27 cellular contexts compared by ENCODE assay signal in genomic region chr12:108302034-108302433, GRCh38. TPM values are rescaled to one million over a fixed set of nuclear protein-coding genes. Genes with fewer than 3 reads are reported as not detected.
A peak's percentile ranks its signal among the peaks of the same experiment; 100 is the strongest.
DNase-seq lines count a peak whose midpoint lies in the region; ATAC-seq and TF ChIP-seq lines count a peak whose summit lies in the region.
"Had no signal": no experiment of that assay in that cellular context is flagged by ENCODE, and none has a peak within 500 bp of the region (broad histone marks: within the 10 kb centered on the region; RNA-seq: fewer than 3 reads in every experiment).

No MANE protein-coding gene starts in this region.

- no peak for TF ChIP-seq CTCF in WTC11 (IDR thresholded peaks at IDR 0.05)
- TF ChIP-seq CTCF in hepatocyte (IDR thresholded peaks at IDR 0.05; ENCODE audit: poor library complexity) = no peak

- H3K27ac ChIP-seq in CD4-positive, CD25-positive, alpha-beta regulatory T cell (ENCODE audit: insufficient read depth, low read length, poor library complexity, severe bottlenecking) = no peak overlapping the region
- peak overlapping the region; percentile 38 for H3K27ac ChIP-seq in hepatocyte
- peak overlapping the region; percentile 13 for H3K27ac ChIP-seq in skeletal muscle tissue (ENCODE audit: low read depth, low read length)
- H3K27ac ChIP-seq: colonic mucosa, SK-N-MC had no signal

- H3K36me3 ChIP-seq in CD4-positive, CD25-positive, alpha-beta regulatory T cell (ENCODE audit: control insufficient read depth, insufficient read depth, low read length) = no peaks in the 10 kb centered on the region
- H3K36me3 ChIP-seq in hepatocyte (replicated peaks; ENCODE audit: insufficient read depth, low read depth) (no peaks in the 10 kb centered on the region), skeletal muscle tissue (ENCODE audit: control insufficient read depth in 3 of 3, insufficient read depth in 3 of 3, low read length in 3 of 3) (no peaks in the 10 kb centered on the region)
- H3K36me3 ChIP-seq: colonic mucosa, left lung, Peyer's patch, tibial artery had no signal

- peak overlapping the region in 3 of 4 donors; percentile 1 to 68 (median 60) for H3K4me3 Mint-ChIP-seq in CD4-positive, CD25-positive, alpha-beta regulatory T cell
- no peak overlapping the region for H3K4me3 Mint-ChIP-seq in WTC11
- H3K4me3 Mint-ChIP-seq: activated CD4-positive, alpha-beta T cell treated with anti-CD3 and anti-CD28 coated beads, Interleukin-2, amount 10 ng/mL, durations not matched to agents 7 days and 5 days; activated naive CD8-positive, alpha-beta T cell; activated T-helper 17 cell treated with anti-CD3 and anti-CD28 coated beads, Interleukin-2, amount 50 U/mL, for 72 hours; endodermal cell had no signal

- ATAC-seq in CD4-positive, CD25-positive, alpha-beta regulatory T cell (ENCODE audit: low read depth in 2 of 2) = no peak
- ATAC-seq in WTC11 (no peak), HG03039 (IDR thresholded peaks at IDR 0.05; ENCODE audit: unreplicated experiment) (no peak)
- ATAC-seq: activated T-helper 17 cell treated with anti-CD3 and anti-CD28 coated beads, Interleukin-2, amount 50 U/mL, for 72 hours; stimulated activated naive CD8-positive, alpha-beta T cell treated with anti-CD3 and anti-CD28 coated beads, Interleukin-15, Interleukin-2, amounts not matched to agents 100 U/mL and 50 U/mL, for 24 hours had no signal

- no peaks in the 10 kb centered on the region for H3K79me2 ChIP-seq in hepatocyte

- WGBS in hepatocyte (ENCODE audit: low lambda C conversion rate, missing lambda C conversion rate) = 84% methylated on average over 6 of the region's 6 CpGs

- H3K9me3 ChIP-seq in CD4-positive, CD25-positive, alpha-beta regulatory T cell (ENCODE audit: control insufficient read depth in 2 of 2, low read length in 2 of 2) = no peaks in the 10 kb centered on the region
- no peaks in the 10 kb centered on the region for H3K9me3 ChIP-seq in hepatocyte (ENCODE audit: low read depth)
- no peaks in the 10 kb centered on the region for H3K9me3 ChIP-seq in skeletal muscle tissue (ENCODE audit: control insufficient read depth in 3 of 3, low read length in 3 of 3)
- H3K9me3 ChIP-seq: colonic mucosa, left lung, Peyer's patch, psoas muscle, tibial artery had no signal

- no peaks in the 10 kb centered on the region for H3K9me2 ChIP-seq in hepatocyte (replicated peaks; ENCODE audit: insufficient read depth)

- H2AFZ ChIP-seq in hepatocyte = no peak overlapping the region

- peaks cover 13 to 84% (median 36%) of the 10 kb centered on the region in 4 donors for H3K4me1 Mint-ChIP-seq in CD4-positive, CD25-positive, alpha-beta regulatory T cell
- H3K4me1 Mint-ChIP-seq in WTC11 = peaks cover 43% of the 10 kb centered on the region

- CTCF ChIA-PET in WTC11 (lab: Charles Lee) = no interaction called here

- H3K36me3 Mint-ChIP-seq in CD4-positive, CD25-positive, alpha-beta regulatory T cell = no peaks in the 10 kb centered on the region
- H3K36me3 Mint-ChIP-seq in WTC11 = no peaks in the 10 kb centered on the region
- H3K36me3 Mint-ChIP-seq: activated naive CD8-positive, alpha-beta T cell; brain had no signal

- H3K27me3 ChIP-seq in CD4-positive, CD25-positive, alpha-beta regulatory T cell (ENCODE audit: control insufficient read depth, insufficient read depth, low read length) = no peaks in the 10 kb centered on the region
- H3K27me3 ChIP-seq in hepatocyte (no peaks in the 10 kb centered on the region), skeletal muscle tissue (ENCODE audit: control insufficient read depth in 3 of 3, insufficient read depth in 3 of 3, low read length in 3 of 3) (peaks cover 0 to 8% (median 0%) of the 10 kb centered on the region in 3 donors)
- H3K27me3 ChIP-seq: colonic mucosa, left lung, Peyer's patch, tibial artery had no signal

- peak overlapping the region; percentile 41 to 53 (median 48) for H3K27ac Mint-ChIP-seq in CD4-positive, CD25-positive, alpha-beta regulatory T cell
- 0 out of 2 replicates have a peak overlapping the region, but pooled peaks have one; percentile 20 for H3K27ac Mint-ChIP-seq in WTC11
- H3K27ac Mint-ChIP-seq: activated CD4-positive, alpha-beta T cell treated with anti-CD3 and anti-CD28 coated beads, Interleukin-2, amount 10 ng/mL, durations not matched to agents 7 days and 5 days; activated naive CD8-positive, alpha-beta T cell; activated T-helper 17 cell treated with anti-CD3 and anti-CD28 coated beads, Interleukin-2, amount 50 U/mL, for 72 hours had no signal

- H3K27me3 Mint-ChIP-seq in CD4-positive, CD25-positive, alpha-beta regulatory T cell = peaks cover 4% of the 10 kb centered on the region
- no peaks in the 10 kb centered on the region for H3K27me3 Mint-ChIP-seq in WTC11 (ENCODE audit: low read depth)

- no peak overlapping the region for H3K9ac ChIP-seq in skeletal muscle tissue (ENCODE audit: low read depth in 1 of 3, low read length in 3 of 3)

- peaks cover 0 to 3% (median 0%) of the 10 kb centered on the region in 7 donors for H3K9me3 Mint-ChIP-seq in CD4-positive, CD25-positive, alpha-beta regulatory T cell
- H3K9me3 Mint-ChIP-seq in WTC11 = 0 out of 2 replicates have a peak, but pooled peaks cover 3% of the 10 kb centered on the region
- H3K9me3 Mint-ChIP-seq: activated CD4-positive, alpha-beta T cell treated with anti-CD3 and anti-CD28 coated beads, Interleukin-2, amount 10 ng/mL, durations not matched to agents 7 days and 5 days; activated T-helper 17 cell treated with anti-CD3 and anti-CD28 coated beads, Interleukin-2, amount 50 U/mL, for 72 hours; endodermal cell had no signal

- peaks cover 70% of the 10 kb centered on the region for H3K4me1 ChIP-seq in CD4-positive, CD25-positive, alpha-beta regulatory T cell (ENCODE audit: control insufficient read depth, insufficient read depth, low read length, poor library complexity, severe bottlenecking)
- H3K4me1 ChIP-seq in hepatocyte (ENCODE audit: insufficient read depth) (peaks cover 39% of the 10 kb centered on the region), skeletal muscle tissue (ENCODE audit: control insufficient read depth in 3 of 3, insufficient read depth in 3 of 3, low read length in 3 of 3) (peaks cover 44 to 52% (median 48%) of the 10 kb centered on the region in 3 donors)

- POLR2A ChIA-PET in WTC11 (lab: Charles Lee) = no interaction called here

- no peak for DNase-seq in CD4-positive, CD25-positive, alpha-beta regulatory T cell
- DNase-seq in WTC11 (ENCODE audit: low spot score) (no peak), hepatocyte (ENCODE audit: low spot score) (no peak), NCI-H1105 treated with DMSO at 0.1 percent for 48 hours (lab: John Stamatoyannopoulos, UW) (no peak), NCI-H146 treated with DMSO at 0.1 percent for 48 hours (lab: John Stamatoyannopoulos, UW; ENCODE audit: unreplicated experiment) (no peak)
- no peak for DNase-seq in activated CD4-positive, alpha-beta T cell treated with anti-CD3 and anti-CD28 coated beads for 1 hour
- DNase-seq: activated CD4-positive, alpha-beta T cell treated with anti-CD3 and anti-CD28 coated beads, Interleukin-2, amount 10 ng/mL, durations not matched to agents 7 days and 5 days; C1 segment of cervical spinal cord; colonic mucosa; NCI-H1417 treated with DMSO at 0.1 percent for 48 hours; NCI-H510A treated with DMSO at 0.1 percent for 48 hours; Peyer's patch; stimulated activated CD4-positive, alpha-beta T cell treated with anti-CD3 and anti-CD28 coated beads, Interleukin-4, amount 100 ng/mL, for 1 hour; stimulated activated naive CD8-positive, alpha-beta T cell treated with anti-CD3 and anti-CD28 coated beads, Interleukin-15, Interleukin-2, amounts not matched to agents 100 U/mL and 50 U/mL, for 24 hours; T-helper 2 cell had no signal

- H4K20me1 ChIP-seq in hepatocyte (ENCODE audit: insufficient read depth, poor library complexity, severe bottlenecking) = no peaks in the 10 kb centered on the region

- H3K4me2 ChIP-seq in hepatocyte = no peak overlapping the region

- H3K4me3 ChIP-seq in CD4-positive, CD25-positive, alpha-beta regulatory T cell (ENCODE audit: low read depth, low read length) = peak overlapping the region; percentile 10
- H3K4me3 ChIP-seq in hepatocyte (no peak overlapping the region), skeletal muscle tissue (ENCODE audit: low read length in 3 of 3) (no peak overlapping the region)
- H3K4me3 ChIP-seq: colonic mucosa, left lung, Peyer's patch, psoas muscle, SK-N-MC, skin epidermis had no signal

TF ChIP-seq in WTC11, 78 proteins besides CTCF, POLR2A, EP300 and RAD21 (continues in another document):
- no peak for TF ChIP-seq PRDM15 (CRISPR knock-in tag; IDR thresholded peaks at IDR 0.05)
- no peak for TF ChIP-seq PRRX2 (CRISPR knock-in tag; IDR thresholded peaks at IDR 0.05)
- no peak for TF ChIP-seq SMAD3 (CRISPR knock-in tag; IDR thresholded peaks at IDR 0.05; ENCODE audit: borderline replicate concordance)

RNA-seq across cellular contexts. Expression of gene CMKLR1, which starts 37.1 kb away (rescaled TPM):
- total RNA-seq in CD4-positive, CD25-positive, alpha-beta regulatory T cell = 1.1 TPM
- 1 to 10 TPM in 1 of 4 donors, under 1 TPM in 3; 0.18 to 1.6 (median 0.29) TPM for polyA plus RNA-seq in CD4-positive, CD25-positive, alpha-beta regulatory T cell
- total RNA-seq in WTC11 (2021) (1.4 to 1.9 TPM (median 1.6 TPM) in 3 replicates), hepatocyte (1.4 and 2.2 TPM in 2 replicates), skeletal muscle tissue (5.7 TPM)
- polyA plus RNA-seq in hepatocyte = 1.5 and 3.1 TPM in 2 replicates
- total RNA-seq: activated CD4-positive, alpha-beta T cell treated with anti-CD3 and anti-CD28 coated beads, Interleukin-2, amount 10 ng/mL, durations not matched to agents 7 days and 5 days; activated T-helper 17 cell treated with anti-CD3 and anti-CD28 coated beads, Interleukin-2, amount 50 U/mL, for 72 hours; endodermal cell; G401 had no signal
